ENCODE assay signal across 17 cellular contexts in the genomic region with DNA sequence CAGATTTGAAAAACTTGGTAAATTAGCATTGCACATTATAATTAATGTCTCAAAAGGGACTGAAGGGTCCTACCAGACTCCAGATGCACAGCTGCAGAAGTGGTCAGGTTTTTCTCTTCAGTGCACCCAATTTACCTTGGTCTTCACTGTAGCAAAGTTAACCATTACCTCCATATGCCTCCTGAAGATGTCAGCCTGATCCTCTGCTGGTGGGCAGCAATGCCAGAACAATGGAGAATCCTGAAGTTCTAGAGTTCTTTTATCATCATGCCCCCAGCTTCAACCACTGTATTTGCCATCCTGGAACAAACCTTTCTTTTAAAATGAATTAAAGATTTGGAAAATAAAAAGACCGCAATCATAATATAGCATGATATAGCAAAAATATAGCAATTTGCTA.
A peak's percentile ranks its signal among the peaks of the same experiment; 100 is the strongest.
DNase-seq lines count a peak whose midpoint lies in the region; ATAC-seq and TF ChIP-seq lines count a peak whose summit lies in the region.
"Had no signal": no experiment of that assay in that cellular context is flagged by ENCODE, and none has a peak within 500 bp of the region (broad histone marks: within the 10 kb centered on the region; RNA-seq: fewer than 3 reads in every experiment).

No MANE protein-coding gene starts in this region.

- no peaks in the 10 kb centered on the region for H3K79me2 ChIP-seq in OCI-LY3 (ENCODE audit: low read length)

- H3K36me3 ChIP-seq in BLaER1 = no peaks in the 10 kb centered on the region
- H3K36me3 ChIP-seq in OCI-LY3 (replicated peaks; ENCODE audit: low read depth, low read length) = no peaks in the 10 kb centered on the region
- H3K36me3 ChIP-seq: BE2C had no signal

- H2AFZ ChIP-seq in OCI-LY3 (ENCODE audit: low read depth, low read length) = peak overlapping the region; percentile 45; the same call in 1 of the 2 replicates
- H2AFZ ChIP-seq: GM23338 had no signal

- peaks cover 11% of the 10 kb centered on the region for H3K4me1 ChIP-seq in BLaER1
- peaks cover 10% of the 10 kb centered on the region for H3K4me1 ChIP-seq in OCI-LY3 (ENCODE audit: low read length)
- H3K4me1 ChIP-seq: BE2C had no signal

- no peak for TF ChIP-seq CTCF in OCI-LY3 (IDR thresholded peaks at IDR 0.05; ENCODE audit: low read depth, low read length)

- H3K9ac ChIP-seq in BLaER1 (no peak overlapping the region), OCI-LY3 (ENCODE audit: low read length) (no peak overlapping the region)

- H3K9me3 ChIP-seq in BLaER1 (no peaks in the 10 kb centered on the region), OCI-LY3 (ENCODE audit: insufficient read depth, low read length) (no peaks in the 10 kb centered on the region)
- H3K9me3 ChIP-seq: BE2C had no signal

- peak overlapping the region; percentile 49 for H3K4me2 ChIP-seq in BLaER1
- peak overlapping the region; percentile 3; the same call in 1 of the 2 replicates for H3K4me2 ChIP-seq in OCI-LY3 (ENCODE audit: low read length)
- H3K4me2 ChIP-seq: GM23338 had no signal

- H3K4me3 ChIP-seq in BLaER1 (no peak overlapping the region), OCI-LY3 (ENCODE audit: low read length) (no peak overlapping the region)
- H3K4me3 ChIP-seq: GM12878, GM23338, K562 had no signal

- no peaks in the 10 kb centered on the region for H3K27me3 ChIP-seq in BLaER1
- no peaks in the 10 kb centered on the region for H3K27me3 ChIP-seq in OCI-LY3 (ENCODE audit: low read depth, low read length)
- H3K27me3 ChIP-seq: BE2C had no signal

- DNase-seq in NCI-H2227 treated with DMSO at 0.1 percent for 48 hours (lab: John Stamatoyannopoulos, UW) = peak; percentile 56
- DNase-seq in NCI-H2227 (lab: John Stamatoyannopoulos, UW; ENCODE audit: unreplicated experiment) = no peak
- peak; percentile 13 for DNase-seq in COLO668 (lab: John Stamatoyannopoulos, UW; ENCODE audit: unreplicated experiment)
- no peak for DNase-seq in AML-193 (lab: John Stamatoyannopoulos, UW)
- DNase-seq: BE2C; CD4-positive, alpha-beta memory T cell; DMS 273 treated with DMSO at 0.1 percent for 48 hours; DND-41; EL; HCEC 1CT; IMR-90 had no signal

- no peak overlapping the region for H3K27ac ChIP-seq in BLaER1
- H3K27ac ChIP-seq in OCI-LY3 (ENCODE audit: low read length) = no peak overlapping the region

- no peak for ATAC-seq in GM21526 (IDR thresholded peaks at IDR 0.05; ENCODE audit: low FRiP score, unreplicated experiment)
- ATAC-seq: GM12878, GM23338, K562 had no signal

- H4K20me1 ChIP-seq in BLaER1 (no peaks in the 10 kb centered on the region), OCI-LY3 (ENCODE audit: insufficient read depth, low read length) (no peaks in the 10 kb centered on the region)

Comparison
In these comparisons a context has a peak if more than half of its experiments do, and no peak if none do; other contexts are left out.
1. DNase-seq: peak in NCI-H2227 treated with DMSO at 0.1 percent for 48 hours (single experiment) and COLO668 (single experiment); none in NCI-H2227 (single experiment) and AML-193 (0 of 2).